Comparison of ENCODE assay signal across 1 cellular context in the genomic region with DNA sequence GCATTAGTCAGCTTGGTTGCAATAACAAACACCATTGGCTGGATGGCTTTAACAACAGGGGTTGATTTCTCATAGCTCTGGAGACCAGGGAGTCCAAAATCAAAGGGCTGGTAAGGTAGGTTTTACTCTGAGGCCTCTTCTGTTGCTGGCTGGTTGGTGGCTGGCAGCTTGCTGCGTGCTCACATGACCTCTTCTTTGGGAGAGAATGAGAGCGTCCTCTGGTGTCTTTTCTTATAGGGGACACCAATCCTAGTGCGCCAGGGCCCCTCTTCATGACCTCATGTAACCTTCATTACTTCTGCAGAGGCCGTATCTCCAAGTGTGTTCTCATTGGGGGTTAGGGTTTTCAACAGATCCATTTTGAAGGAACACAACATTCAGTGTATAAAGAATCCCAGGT.
A peak's percentile ranks its signal among the peaks of the same experiment; 100 is the strongest.
TF ChIP-seq lines count a peak whose summit lies in the region.

No MANE protein-coding gene starts in this region.

TF ChIP-seq in H1, 55 proteins besides CTCF, POLR2A, EP300 and RAD21:
- TF ChIP-seq RNF2 (IDR thresholded peaks at IDR 0.05; ENCODE audit: borderline replicate concordance, low read depth, low read length, missing control alignments, poor library complexity, severe bottlenecking) (no peak), SUZ12 (IDR thresholded peaks at IDR 0.05; ENCODE audit: low read length) (no peak), FOSL1 (IDR thresholded peaks at IDR 0.05; ENCODE audit: insufficient read depth, low read depth, low read length) (no peak)
- TF ChIP-seq, protein P1, sequence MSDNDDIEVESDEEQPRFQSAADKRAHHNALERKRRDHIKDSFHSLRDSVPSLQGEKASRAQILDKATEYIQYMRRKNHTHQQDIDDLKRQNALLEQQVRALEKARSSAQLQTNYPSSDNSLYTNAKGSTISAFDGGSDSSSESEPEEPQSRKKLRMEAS (IDR thresholded peaks at IDR 0.05): no peak
- TF ChIP-seq, protein P2, sequence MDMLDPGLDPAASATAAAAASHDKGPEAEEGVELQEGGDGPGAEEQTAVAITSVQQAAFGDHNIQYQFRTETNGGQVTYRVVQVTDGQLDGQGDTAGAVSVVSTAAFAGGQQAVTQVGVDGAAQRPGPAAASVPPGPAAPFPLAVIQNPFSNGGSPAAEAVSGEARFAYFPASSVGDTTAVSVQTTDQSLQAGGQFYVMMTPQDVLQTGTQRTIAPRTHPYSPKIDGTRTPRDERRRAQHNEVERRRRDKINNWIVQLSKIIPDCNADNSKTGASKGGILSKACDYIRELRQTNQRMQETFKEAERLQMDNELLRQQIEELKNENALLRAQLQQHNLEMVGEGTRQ (IDR thresholded peaks at IDR 0.05; ENCODE audit: low read length): peak; percentile 30; the same call in 1 of the 2 replicates
- TF ChIP-seq, protein P3, sequence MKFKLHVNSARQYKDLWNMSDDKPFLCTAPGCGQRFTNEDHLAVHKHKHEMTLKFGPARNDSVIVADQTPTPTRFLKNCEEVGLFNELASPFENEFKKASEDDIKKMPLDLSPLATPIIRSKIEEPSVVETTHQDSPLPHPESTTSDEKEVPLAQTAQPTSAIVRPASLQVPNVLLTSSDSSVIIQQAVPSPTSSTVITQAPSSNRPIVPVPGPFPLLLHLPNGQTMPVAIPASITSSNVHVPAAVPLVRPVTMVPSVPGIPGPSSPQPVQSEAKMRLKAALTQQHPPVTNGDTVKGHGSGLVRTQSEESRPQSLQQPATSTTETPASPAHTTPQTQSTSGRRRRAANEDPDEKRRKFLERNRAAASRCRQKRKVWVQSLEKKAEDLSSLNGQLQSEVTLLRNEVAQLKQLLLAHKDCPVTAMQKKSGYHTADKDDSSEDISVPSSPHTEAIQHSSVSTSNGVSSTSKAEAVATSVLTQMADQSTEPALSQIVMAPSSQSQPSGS (IDR thresholded peaks at IDR 0.05; ENCODE audit: low read length): no peak
